Comparison of ENCODE assay signal across 10 cellular contexts in genomic region chr6:73942581-73942980, GRCh38.
DNase-seq lines count a peak whose midpoint lies in the region; ATAC-seq, FAIRE-seq and TF ChIP-seq lines count a peak whose summit lies in the region.
"Had no signal": no experiment of that assay in that cellular context is flagged by ENCODE, and none has a peak within 500 bp of the region (broad histone marks: within the 10 kb centered on the region; RNA-seq: fewer than 3 reads in every experiment).

No MANE protein-coding gene starts in this region.

- intact Hi-C loops in A673 (cut with micrococcal nuclease; ENCODE audit: unreplicated experiment) (loop anchor here (1.0 kb wide), 1 partner anchor 8 kb away; no protein-coding TSS in a partner anchor), lower lobe of right lung (cut with DNase I) (no loop called here), mucosa of descending colon (cut with DNase I, micrococcal nuclease) (no loop called here)

- ATAC-seq in GM18868 (IDR thresholded peaks at IDR 0.05; ENCODE audit: unreplicated experiment) (peak; percentile 60), lower lobe of right lung (no peak), mucosa of descending colon (no peak), HG02678 (IDR thresholded peaks at IDR 0.05; ENCODE audit: unreplicated experiment) (no peak)

- no peaks in the 10 kb centered on the region for H3K36me3 ChIP-seq in A673 (ENCODE audit: insufficient read depth, low read length, poor library complexity, severe bottlenecking)
- no peaks in the 10 kb centered on the region for H3K36me3 ChIP-seq in lower lobe of right lung
- no peaks in the 10 kb centered on the region for H3K36me3 ChIP-seq in mucosa of descending colon (ENCODE audit: low read depth)

- no peak for FAIRE-seq in RCC 7860 (lab: Jason Lieb, UNC)

- BruUV-seq in A673 (replicated peaks; lab: Mats Ljungman, UMichigan), result no TSS peak

- TF ChIP-seq CTCF in A673 (conservative IDR thresholded peaks at IDR 0.05; ENCODE audit: low read depth, low read length) (0 out of 2 replicates have a peak, but pooled peaks have one; percentile 15), lower lobe of right lung (IDR thresholded peaks at IDR 0.05) (no peak), mucosa of descending colon (IDR thresholded peaks at IDR 0.05) (no peak)

- no peaks in the 10 kb centered on the region for H3K9me3 ChIP-seq in A673 (ENCODE audit: low read depth, low read length, poor library complexity, severe bottlenecking)
- no peaks in the 10 kb centered on the region for H3K9me3 ChIP-seq in lower lobe of right lung
- H3K9me3 ChIP-seq in mucosa of descending colon, result no peaks in the 10 kb centered on the region

- no peaks in the 10 kb centered on the region for H3K4me1 ChIP-seq in A673 (ENCODE audit: insufficient read depth, low read length, poor library complexity, severe bottlenecking)
- no peaks in the 10 kb centered on the region for H3K4me1 ChIP-seq in lower lobe of right lung
- H3K4me1 ChIP-seq in mucosa of descending colon (ENCODE audit: low read depth), result no peaks in the 10 kb centered on the region

- CTCF ChIA-PET in A673 (lab: Charles Lee), result interaction anchor here (0.6 kb wide), 1 partner anchor 657 kb away, joined by 3 read pairs; no protein-coding TSS in a partner anchor

- H3K27me3 ChIP-seq in A673 (replicated peaks; ENCODE audit: insufficient read depth, low read depth, low read length, poor library complexity) (no peaks in the 10 kb centered on the region), lower lobe of right lung (ENCODE audit: low read depth) (no peaks in the 10 kb centered on the region)
- H3K27me3 ChIP-seq: hepatocyte had no signal

- H3K27ac ChIP-seq in A673 (ENCODE audit: low read depth, low read length, poor library complexity, severe bottlenecking), result no peak overlapping the region
- H3K27ac ChIP-seq in lower lobe of right lung, result no peak overlapping the region
- H3K27ac ChIP-seq: hepatocyte had no signal

- no peak overlapping the region for H3K4me3 ChIP-seq in A673 (ENCODE audit: low read depth, low read length, poor library complexity, severe bottlenecking)
- H3K4me3 ChIP-seq in lower lobe of right lung, result no peak overlapping the region
- no peak overlapping the region for H3K4me3 ChIP-seq in mucosa of descending colon
- H3K4me3 ChIP-seq: hepatocyte had no signal

- DNase-seq in A673 (ENCODE audit: low spot score) (peak; percentile 7), RCC 7860 (ENCODE audit: low spot score) (peak; percentile 38), fibroblast of peridontal ligament (ENCODE audit: extremely low read depth) (peak; percentile 28), lower lobe of right lung (no peak), mucosa of descending colon (no peak)
- DNase-seq in stimulated activated naive CD4-positive, alpha-beta T cell (lab: John Stamatoyannopoulos, UW), result no peak
- DNase-seq: activated T-cell treated with anti-CD3 and anti-CD28 coated beads for 4 hours had no signal

- POLR2A ChIA-PET in A673 (lab: Charles Lee; ENCODE audit: low non-redundant PET), result no interaction called here

Comparison
In these comparisons a context has a peak if more than half of its experiments do, and no peak if none do; other contexts are left out.
1. DNase-seq: peak in A673 (single experiment), RCC 7860 (single experiment) and fibroblast of peridontal ligament (single experiment); none in stimulated activated naive CD4-positive, alpha-beta T cell (0 of 6), lower lobe of right lung (single experiment) and mucosa of descending colon (0 of 3).